Comparison of ENCODE assay signal across 15 cellular contexts in genomic region chr18:61797691-61798590, GRCh38.
A peak's percentile ranks its signal among the peaks of the same experiment; 100 is the strongest.
DNase-seq lines count a peak whose midpoint lies in the region.
"Had no signal": no experiment of that assay in that cellular context is flagged by ENCODE, and none has a peak within 500 bp of the region (broad histone marks: within the 10 kb centered on the region; RNA-seq: fewer than 3 reads in every experiment).

No MANE protein-coding gene starts in this region.

- H3K27ac ChIP-seq in Karpas-422 (ENCODE audit: low read length) = no peak overlapping the region
- H3K27ac ChIP-seq: BLaER1 treated with 17β-estradiol and CSF1 and Interleukin-3, amounts not matched to agents 10 nM and 100 nM; SJSA1 had no signal

- no peak overlapping the region for H3K9ac ChIP-seq in Karpas-422 (ENCODE audit: low read length)
- H3K9ac ChIP-seq: BLaER1 treated with 17β-estradiol and CSF1 and Interleukin-3, amounts not matched to agents 10 nM and 100 nM had no signal

- H3K4me3 ChIP-seq in Karpas-422 (ENCODE audit: low read length) = no peak overlapping the region
- H3K4me3 ChIP-seq: BLaER1 treated with 17β-estradiol and CSF1 and Interleukin-3, amounts not matched to agents 10 nM and 100 nM; SJSA1 had no signal

- H3K79me2 ChIP-seq in Karpas-422 (ENCODE audit: low read length) = no peaks in the 10 kb centered on the region

- no peaks in the 10 kb centered on the region for H3K4me1 ChIP-seq in Karpas-422 (ENCODE audit: low read length)
- H3K4me1 ChIP-seq: SJSA1 had no signal

- DNase-seq in NCI-H1105 treated with DMSO at 0.1 percent for 48 hours (lab: John Stamatoyannopoulos, UW) = peak; percentile 52
- DNase-seq in NCI-H1105 (lab: John Stamatoyannopoulos, UW) = no peak
- peak; percentile 43 for DNase-seq in NCI-H187 treated with DMSO at 0.1 percent for 48 hours (lab: John Stamatoyannopoulos, UW)
- peak; percentile 73 for DNase-seq in SHP77 treated with DMSO at 0.1 percent for 48 hours (lab: John Stamatoyannopoulos, UW)
- no peak for DNase-seq in NCI-H82 (lab: John Stamatoyannopoulos, UW)
- no peak for DNase-seq in Karpas-422
- no peak for DNase-seq in effector CD8-positive, alpha-beta T cell (lab: John Stamatoyannopoulos, UW)
- no peak for DNase-seq in OCI-M1 (lab: John Stamatoyannopoulos, UW)
- DNase-seq: HCEC 1CT, NCI-H2081, NCI-H446 treated with DMSO at 0.1 percent for 48 hours, RPMI8226, T-helper 1 cell had no signal

- no peak overlapping the region for H3K4me2 ChIP-seq in Karpas-422 (ENCODE audit: low read depth, low read length, poor library complexity, severe bottlenecking)
- H3K4me2 ChIP-seq: BLaER1 treated with 17β-estradiol and CSF1 and Interleukin-3, amounts not matched to agents 10 nM and 100 nM had no signal

- H3K9me2 ChIP-seq in Karpas-422 (replicated peaks; ENCODE audit: insufficient read depth, low read length) = no peaks in the 10 kb centered on the region

- no peaks in the 10 kb centered on the region for H3K9me3 ChIP-seq in Karpas-422 (ENCODE audit: low read length)
- H3K9me3 ChIP-seq: SJSA1 had no signal

- H3K27me3 ChIP-seq in Karpas-422 (ENCODE audit: low read length) = no peaks in the 10 kb centered on the region
- H3K27me3 ChIP-seq: SJSA1 had no signal

- no peak overlapping the region for H2AFZ ChIP-seq in Karpas-422 (ENCODE audit: low read length)

- no peaks in the 10 kb centered on the region for H4K20me1 ChIP-seq in Karpas-422 (ENCODE audit: insufficient read depth, low read depth, low read length)
- H4K20me1 ChIP-seq: BLaER1 treated with 17β-estradiol and CSF1 and Interleukin-3, amounts not matched to agents 10 nM and 100 nM had no signal

- H3K36me3 ChIP-seq in Karpas-422 (ENCODE audit: insufficient read depth, low read length) = no peaks in the 10 kb centered on the region
- H3K36me3 ChIP-seq: BLaER1 treated with 17β-estradiol and CSF1 and Interleukin-3, amounts not matched to agents 10 nM and 100 nM; SJSA1 had no signal

Comparison
In these comparisons a context has a peak if more than half of its experiments do, and no peak if none do; other contexts are left out.
1. DNase-seq: peak in NCI-H1105 treated with DMSO at 0.1 percent for 48 hours (single experiment), NCI-H187 treated with DMSO at 0.1 percent for 48 hours (single experiment) and SHP77 treated with DMSO at 0.1 percent for 48 hours (single experiment); none in NCI-H1105 (single experiment), NCI-H82 (single experiment), Karpas-422 (single experiment), effector CD8-positive, alpha-beta T cell (single experiment) and OCI-M1 (single experiment).